Comparison of ENCODE assay signal across 10 cellular contexts in the genomic region with DNA sequence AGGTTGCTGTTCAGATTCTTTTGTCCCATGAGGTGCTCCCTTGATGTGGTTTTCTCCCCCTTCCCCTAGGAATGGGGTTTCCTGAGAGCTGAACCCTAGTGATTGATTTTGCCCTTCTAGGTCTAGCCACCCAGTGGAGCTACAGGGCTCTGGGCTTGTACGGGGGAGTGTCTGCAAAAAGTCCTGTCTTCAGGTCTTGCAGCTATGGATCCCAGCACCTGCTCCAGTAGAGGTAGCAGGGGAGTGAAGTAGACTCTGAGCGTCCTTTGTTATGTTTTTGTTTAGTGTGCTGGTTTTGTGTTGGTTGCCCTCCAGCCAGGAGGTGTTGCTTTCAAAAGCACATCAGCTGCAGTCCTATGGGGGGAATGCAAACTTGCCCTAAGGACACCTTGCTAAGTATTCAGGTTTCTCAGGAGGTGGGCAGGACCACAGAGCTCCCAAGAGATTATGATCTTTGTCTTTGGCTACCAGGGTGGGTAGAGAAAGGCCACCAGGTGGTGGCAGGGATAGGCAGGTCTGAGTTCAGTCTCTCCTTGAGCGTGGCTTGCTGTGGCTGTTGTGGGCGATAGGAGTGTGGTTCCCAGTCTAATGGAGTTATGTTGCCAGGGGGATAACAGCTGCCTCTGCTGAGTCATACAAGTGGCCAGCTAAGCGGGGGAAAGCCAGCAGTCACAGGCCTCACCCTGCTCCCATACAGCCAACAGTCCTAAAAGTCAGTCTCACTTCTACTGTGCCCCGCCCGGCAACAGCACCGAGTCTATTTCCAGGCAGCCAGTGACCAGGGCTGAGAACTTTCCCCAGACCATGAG.
DNase-seq lines count a peak whose midpoint lies in the region; ATAC-seq and TF ChIP-seq lines count a peak whose summit lies in the region.
"Had no signal": no experiment of that assay in that cellular context is flagged by ENCODE, and none has a peak within 500 bp of the region (broad histone marks: within the 10 kb centered on the region; RNA-seq: fewer than 3 reads in every experiment).

No MANE protein-coding gene starts in this region.

- H3K9me3 Mint-ChIP-seq in activated naive CD8-positive, alpha-beta T cell treated with anti-CD3 and anti-CD28 coated beads, Interleukin-2, amount 50 U/mL, for 24 hours, result peaks cover 5% of the 10 kb centered on the region
- H3K9me3 Mint-ChIP-seq in activated naive CD8-positive, alpha-beta T cell treated with anti-CD3 and anti-CD28 coated beads for 36 hours, result no peaks in the 10 kb centered on the region

- no peaks in the 10 kb centered on the region for H3K36me3 ChIP-seq in upper lobe of right lung
- H3K36me3 ChIP-seq: tibial nerve had no signal

- TF ChIP-seq CTCF in upper lobe of right lung (IDR thresholded peaks at IDR 0.05), result no peak

- in situ Hi-C loops in SK-MEL-5 (cut with HindIII; ENCODE audit: low pct_unique_long_range_greater_than_20kb, low sequenced_read_pairs), result no loop called here

- no peak overlapping the region for H3K4me3 Mint-ChIP-seq in activated naive CD8-positive, alpha-beta T cell treated with anti-CD3 and anti-CD28 coated beads, Interleukin-2, amount 50 U/mL, for 24 hours
- no peak overlapping the region for H3K4me3 Mint-ChIP-seq in activated naive CD8-positive, alpha-beta T cell treated with anti-CD3 and anti-CD28 coated beads for 36 hours

- H3K27me3 ChIP-seq in upper lobe of right lung, result no peaks in the 10 kb centered on the region
- H3K27me3 ChIP-seq: tibial nerve had no signal

- no peaks in the 10 kb centered on the region for H3K36me3 Mint-ChIP-seq in activated naive CD8-positive, alpha-beta T cell treated with anti-CD3 and anti-CD28 coated beads, Interleukin-2, amount 50 U/mL, for 24 hours (ENCODE audit: low read depth)
- H3K36me3 Mint-ChIP-seq in activated naive CD8-positive, alpha-beta T cell treated with anti-CD3 and anti-CD28 coated beads for 36 hours, result no peaks in the 10 kb centered on the region

- H3K27me3 Mint-ChIP-seq in activated naive CD8-positive, alpha-beta T cell treated with anti-CD3 and anti-CD28 coated beads, Interleukin-2, amount 50 U/mL, for 24 hours, result peaks cover 39% of the 10 kb centered on the region
- peaks cover 70% of the 10 kb centered on the region for H3K27me3 Mint-ChIP-seq in activated naive CD8-positive, alpha-beta T cell treated with anti-CD3 and anti-CD28 coated beads for 36 hours

- DNase-seq in activated naive CD8-positive, alpha-beta T cell treated with anti-CD3 and anti-CD28 coated beads, Interleukin-2, amount 50 U/mL, for 24 hours, result no peak
- DNase-seq in activated naive CD8-positive, alpha-beta T cell treated with anti-CD3 and anti-CD28 coated beads for 36 hours, result no peak
- peak; percentile 8 for DNase-seq in SK-MEL-5 (ENCODE audit: low read depth, low spot score)
- peak; percentile 90 for DNase-seq in glomerular visceral epithelial cell (ENCODE audit: extremely low spot score)
- no peak for DNase-seq in upper lobe of right lung
- DNase-seq in posterior cingulate gyrus, result no peak
- DNase-seq: activated T-cell treated with anti-CD3 and anti-CD28 coated beads, Interleukin-2, amount 50 U/mL, for 1 hour had no signal

- no peak overlapping the region for H3K4me3 ChIP-seq in upper lobe of right lung
- H3K4me3 ChIP-seq: tibial nerve had no signal

- no peaks in the 10 kb centered on the region for H3K4me1 Mint-ChIP-seq in activated naive CD8-positive, alpha-beta T cell treated with anti-CD3 and anti-CD28 coated beads, Interleukin-2, amount 50 U/mL, for 24 hours
- H3K4me1 Mint-ChIP-seq in activated naive CD8-positive, alpha-beta T cell treated with anti-CD3 and anti-CD28 coated beads for 36 hours, result no peaks in the 10 kb centered on the region

- H3K27ac Mint-ChIP-seq in activated naive CD8-positive, alpha-beta T cell treated with anti-CD3 and anti-CD28 coated beads, Interleukin-2, amount 50 U/mL, for 24 hours, result no peak overlapping the region
- no peak overlapping the region for H3K27ac Mint-ChIP-seq in activated naive CD8-positive, alpha-beta T cell treated with anti-CD3 and anti-CD28 coated beads for 36 hours

- intact Hi-C loops in upper lobe of right lung (cut with DNase I) (no loop called here), posterior cingulate gyrus (cut with DNase I) (no loop called here)

- H3K4me1 ChIP-seq in upper lobe of right lung, result no peaks in the 10 kb centered on the region
- H3K4me1 ChIP-seq: tibial nerve had no signal

- H3K9me3 ChIP-seq in upper lobe of right lung, result no peaks in the 10 kb centered on the region

- no peak overlapping the region for H3K27ac ChIP-seq in upper lobe of right lung
- H3K27ac ChIP-seq: tibial nerve had no signal

- ATAC-seq in activated naive CD8-positive, alpha-beta T cell treated with anti-CD3 and anti-CD28 coated beads, Interleukin-2, amount 50 U/mL, for 24 hours, result peak; percentile 33
- ATAC-seq in upper lobe of right lung, result peak; percentile 33
- ATAC-seq in GM21737 (IDR thresholded peaks at IDR 0.05; ENCODE audit: unreplicated experiment), result no peak
- no peak for ATAC-seq in GM21367 (IDR thresholded peaks at IDR 0.05; ENCODE audit: unreplicated experiment)

Comparison
In these comparisons a context has a peak if more than half of its experiments do, and no peak if none do; other contexts are left out.
1. ATAC-seq: peak in activated naive CD8-positive, alpha-beta T cell treated with anti-CD3 and anti-CD28 coated beads, Interleukin-2, amount 50 U/mL, for 24 hours (single experiment) and upper lobe of right lung (single experiment); none in GM21737 (single experiment) and GM21367 (single experiment).
2. DNase-seq: peak in SK-MEL-5 (single experiment) and glomerular visceral epithelial cell (single experiment); none in activated naive CD8-positive, alpha-beta T cell treated with anti-CD3 and anti-CD28 coated beads, Interleukin-2, amount 50 U/mL, for 24 hours (single experiment), activated naive CD8-positive, alpha-beta T cell treated with anti-CD3 and anti-CD28 coated beads for 36 hours (single experiment), upper lobe of right lung (single experiment) and posterior cingulate gyrus (0 of 10).